20 cellular contexts compared by ENCODE assay signal in the genomic region with DNA sequence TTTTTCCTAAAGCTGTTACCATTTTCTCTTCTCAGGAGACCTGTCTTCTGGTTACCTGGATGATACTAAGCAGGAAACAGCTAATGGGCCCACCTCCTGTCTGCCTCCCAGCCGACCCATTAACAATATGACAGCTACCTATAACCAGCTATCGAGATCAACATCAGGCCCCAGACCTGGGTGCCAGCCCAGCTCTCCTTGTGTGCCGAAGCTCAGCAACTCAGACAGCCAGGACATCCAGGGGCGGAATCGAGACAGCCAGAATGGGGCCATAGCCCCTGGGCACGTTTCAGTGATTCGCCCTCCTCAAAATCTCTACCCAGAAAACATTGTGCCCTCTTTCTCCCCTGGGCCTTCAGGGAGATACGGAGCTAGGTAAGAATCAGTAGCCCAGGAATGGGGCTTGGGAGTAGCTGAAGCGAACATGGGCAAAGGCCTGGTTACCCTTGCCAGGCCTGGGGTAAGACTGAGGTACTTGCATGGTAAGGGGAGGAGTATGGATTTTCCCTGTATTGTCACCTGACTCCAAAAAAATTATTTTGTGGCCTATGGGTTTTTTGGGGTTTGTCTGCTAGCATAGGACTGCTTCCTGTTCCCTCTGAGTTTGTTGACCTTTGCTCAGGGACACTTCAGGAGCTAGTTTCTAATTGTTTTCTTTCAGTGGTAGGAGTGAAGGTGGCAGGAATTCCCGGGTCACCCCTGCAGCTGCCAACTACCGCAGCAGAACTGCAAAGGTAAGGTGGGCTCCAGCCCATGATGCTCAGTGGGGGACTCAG. TPM values are rescaled to one million over a fixed set of nuclear protein-coding genes. Genes with fewer than 3 reads are reported as not detected.
A peak's percentile ranks its signal among the peaks of the same experiment; 100 is the strongest.
DNase-seq lines count a peak whose midpoint lies in the region; ATAC-seq and TF ChIP-seq lines count a peak whose summit lies in the region.
"Had no signal": no experiment of that assay in that cellular context is flagged by ENCODE, and none has a peak within 500 bp of the region (broad histone marks: within the 10 kb centered on the region; RNA-seq: fewer than 3 reads in every experiment).

No MANE protein-coding gene starts in this region.

- no peaks in the 10 kb centered on the region for H3K9me3 ChIP-seq in CD4-positive, alpha-beta T cell (ENCODE audit: control insufficient read depth, low read length)
- H3K9me3 ChIP-seq: MG63, ovary had no signal

- no peaks in the 10 kb centered on the region for H3K27me3 ChIP-seq in CD4-positive, alpha-beta T cell (ENCODE audit: control insufficient read depth, insufficient read depth, low read length)
- H3K27me3 ChIP-seq: brain microvascular endothelial cell, MG63, ovary, tibial artery had no signal

- TF ChIP-seq CTCF in 22Rv1 (IDR thresholded peaks at IDR 0.05) (no peak), natural killer cell (IDR thresholded peaks at IDR 0.05) (no peak)
- TF ChIP-seq CTCF in CD4-positive, alpha-beta T cell (IDR thresholded peaks at IDR 0.05), result no peak

- intact Hi-C loops in CD4-positive, alpha-beta T cell (cut with DNase I, micrococcal nuclease), result no loop called here
- intact Hi-C loops in natural killer cell (cut with micrococcal nuclease), result no loop called here

- CTCF ChIA-PET in CD4-positive, alpha-beta T cell (lab: Charles Lee), result no interaction called here

- peaks cover 7% of the 10 kb centered on the region for H3K9me3 Mint-ChIP-seq in CD4-positive, alpha-beta T cell
- peaks cover 18% of the 10 kb centered on the region for H3K9me3 Mint-ChIP-seq in activated naive CD8-positive, alpha-beta T cell treated with anti-CD3 and anti-CD28 coated beads for 36 hours
- no peaks in the 10 kb centered on the region for H3K9me3 Mint-ChIP-seq in natural killer cell

- ATAC-seq in CD4-positive, alpha-beta T cell (ENCODE audit: poor library complexity), result no peak
- ATAC-seq in natural killer cell, result no peak
- no peak for ATAC-seq in HG03095 (IDR thresholded peaks at IDR 0.05; ENCODE audit: unreplicated experiment)

- peak in 1 of 10 experiments; percentile 10 for DNase-seq in CD4-positive, alpha-beta T cell
- no peak for DNase-seq in activated naive CD8-positive, alpha-beta T cell treated with anti-CD3 and anti-CD28 coated beads for 36 hours
- DNase-seq in natural killer cell (no peak), NCI-H2171 (lab: John Stamatoyannopoulos, UW) (no peak), NCI-H1417 treated with DMSO at 0.1 percent for 48 hours (lab: John Stamatoyannopoulos, UW) (no peak), Kasumi-1 (lab: John Stamatoyannopoulos, UW) (no peak)
- DNase-seq: activated CD4-positive, alpha-beta T cell treated with anti-CD3 and anti-CD28 coated beads, Interleukin-2, amount 50 U/mL, for 1 hour; activated gamma-delta T cell treated with Interleukin-2 at 50 U/mL for 16 hours; AML-193; brain microvascular endothelial cell; MG63; midbrain; NCI-H187; NCI-H446 treated with DMSO at 0.1 percent for 48 hours; ovary; SHP77; stimulated activated CD4-positive, alpha-beta T cell treated with anti-CD3 and anti-CD28 coated beads, Interleukin-4, amount 100 ng/mL, for 1 hour; tibial artery had no signal

- H3K27ac Mint-ChIP-seq in CD4-positive, alpha-beta T cell, result peak overlapping the region; percentile 44
- peak overlapping the region; percentile 32 for H3K27ac Mint-ChIP-seq in activated naive CD8-positive, alpha-beta T cell treated with anti-CD3 and anti-CD28 coated beads for 36 hours
- H3K27ac Mint-ChIP-seq in natural killer cell, result peak overlapping the region; percentile 10 to 31

- no peaks in the 10 kb centered on the region for H3K4me1 Mint-ChIP-seq in CD4-positive, alpha-beta T cell (ENCODE audit: low read depth)
- peaks cover 8% of the 10 kb centered on the region for H3K4me1 Mint-ChIP-seq in activated naive CD8-positive, alpha-beta T cell treated with anti-CD3 and anti-CD28 coated beads for 36 hours
- H3K4me1 Mint-ChIP-seq in natural killer cell, result peaks cover 0 to 8% of the 10 kb centered on the region in 2 donors

- no peak overlapping the region for H3K4me3 Mint-ChIP-seq in CD4-positive, alpha-beta T cell
- H3K4me3 Mint-ChIP-seq in activated naive CD8-positive, alpha-beta T cell treated with anti-CD3 and anti-CD28 coated beads for 36 hours, result peak overlapping the region; percentile 25
- no peak overlapping the region for H3K4me3 Mint-ChIP-seq in natural killer cell

- POLR2A ChIA-PET in CD4-positive, alpha-beta T cell (lab: Charles Lee), result interaction anchor here (0.8 kb wide), 2 partner anchors 8 to 138 kb away, joined by 3 read pairs; no protein-coding TSS in a partner anchor

- H3K27ac ChIP-seq in 22Rv1, result peak overlapping the region; percentile 9; the same call in 1 of the 2 replicates
- no peak overlapping the region for H3K27ac ChIP-seq in CD4-positive, alpha-beta T cell (ENCODE audit: low read depth, low read length)
- H3K27ac ChIP-seq: brain microvascular endothelial cell, ovary, tibial artery had no signal

- no peaks in the 10 kb centered on the region for H3K27me3 Mint-ChIP-seq in CD4-positive, alpha-beta T cell
- H3K27me3 Mint-ChIP-seq in activated naive CD8-positive, alpha-beta T cell treated with anti-CD3 and anti-CD28 coated beads for 36 hours, result no peaks in the 10 kb centered on the region
- no peaks in the 10 kb centered on the region for H3K27me3 Mint-ChIP-seq in natural killer cell (ENCODE audit: low read depth in 2 of 2)

- peaks cover 88% of the 10 kb centered on the region for H3K36me3 Mint-ChIP-seq in CD4-positive, alpha-beta T cell (ENCODE audit: low read depth)
- peaks cover 67% of the 10 kb centered on the region for H3K36me3 Mint-ChIP-seq in activated naive CD8-positive, alpha-beta T cell treated with anti-CD3 and anti-CD28 coated beads for 36 hours
- H3K36me3 Mint-ChIP-seq in natural killer cell, result peaks cover 10% of the 10 kb centered on the region

RNA-seq across cellular contexts. Expression of a gene that starts 26.6 kb away (rescaled TPM):
- 10 to 100 TPM; 19.6 to 20.4 TPM for total RNA-seq in CD4-positive, alpha-beta T cell
- 10 to 100 TPM; 49.6 to 49.8 TPM for total RNA-seq in activated naive CD8-positive, alpha-beta T cell treated with anti-CD3 and anti-CD28 coated beads for 36 hours
- 10 to 100 TPM; 35.8 to 45.3 (median 45.2) TPM for total RNA-seq in natural killer cell

RNA-seq across cellular contexts. Expression of a gene that starts 43.4 kb away (rescaled TPM):
- total RNA-seq in CD4-positive, alpha-beta T cell, result 10 to 100 TPM; 31.1 to 34.6 TPM
- total RNA-seq in activated naive CD8-positive, alpha-beta T cell treated with anti-CD3 and anti-CD28 coated beads for 36 hours, result 10 to 100 TPM; 51.3 to 54.9 TPM
- 10 to 100 TPM; 25.8 to 34.4 (median 30.7) TPM for total RNA-seq in natural killer cell
